ENCODE assay signal across 8 cellular contexts in the genomic region with DNA sequence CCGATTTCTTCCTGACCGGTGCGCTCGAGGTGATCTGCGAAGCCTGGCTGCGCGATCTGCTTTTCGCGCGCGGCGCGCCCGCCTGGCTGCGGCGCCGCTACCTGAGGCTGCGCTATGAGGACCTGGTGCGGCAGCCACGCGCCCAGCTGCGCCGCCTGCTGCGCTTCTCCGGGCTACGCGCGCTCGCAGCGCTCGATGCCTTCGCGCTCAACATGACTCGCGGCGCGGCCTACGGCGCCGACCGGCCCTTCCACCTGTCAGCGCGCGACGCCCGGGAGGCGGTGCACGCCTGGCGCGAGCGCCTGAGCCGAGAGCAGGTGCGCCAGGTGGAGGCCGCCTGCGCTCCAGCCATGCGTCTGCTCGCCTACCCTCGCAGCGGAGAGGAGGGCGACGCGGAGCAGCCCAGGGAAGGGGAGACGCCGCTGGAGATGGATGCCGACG. TPM values are rescaled to one million over a fixed set of nuclear protein-coding genes. Genes with fewer than 3 reads are reported as not detected.
A peak's percentile ranks its signal among the peaks of the same experiment; 100 is the strongest.
DNase-seq lines count a peak whose midpoint lies in the region; ATAC-seq and TF ChIP-seq lines count a peak whose summit lies in the region.

No MANE protein-coding gene starts in this region.

- H3K27me3 ChIP-seq in BLaER1 treated with 17β-estradiol and CSF1 and Interleukin-3, amounts not matched to agents 10 nM and 100 nM = no peaks in the 10 kb centered on the region
- H3K27me3 ChIP-seq in GM23248 (replicated peaks; ENCODE audit: insufficient read depth) (no peaks in the 10 kb centered on the region), Panc1 (ENCODE audit: control insufficient read depth, insufficient read depth, low read length) (no peaks in the 10 kb centered on the region), kidney epithelial cell (ENCODE audit: control insufficient read depth, insufficient read depth, low read length) (peaks cover 5% of the 10 kb centered on the region)

- peak overlapping the region in 10 of 11 experiments; percentile 48 to 73 (median 63); a peak in 19 of 22 replicates for H3K27ac ChIP-seq in BLaER1 treated with 17β-estradiol and CSF1 and Interleukin-3, amounts not matched to agents 10 nM and 100 nM
- no peak overlapping the region for H3K27ac ChIP-seq in GM23248
- H3K27ac ChIP-seq in Panc1 (ENCODE audit: low read length) = peak overlapping the region; percentile 17; the same call in 1 of the 2 replicates

- H3K9me2 ChIP-seq in GM23248 (ENCODE audit: insufficient read depth) = no peaks in the 10 kb centered on the region

- no TSS peak for BruUV-seq in Panc1 (replicated peaks; lab: Mats Ljungman, UMichigan)

- peaks cover 20 to 33% (median 25%) of the 10 kb centered on the region in 11 experiments for H3K9me3 ChIP-seq in BLaER1 treated with 17β-estradiol and CSF1 and Interleukin-3, amounts not matched to agents 10 nM and 100 nM (replicated peaks in 1 of 11)
- H3K9me3 ChIP-seq in GM23248 (ENCODE audit: low read depth) = no peaks in the 10 kb centered on the region
- no peaks in the 10 kb centered on the region for H3K9me3 ChIP-seq in Panc1 (ENCODE audit: control insufficient read depth, insufficient read depth, low read depth, low read length)

- H3K4me1 ChIP-seq in BLaER1 treated with 17β-estradiol and CSF1 and Interleukin-3, amounts not matched to agents 10 nM and 100 nM = peaks cover 31 to 60% (median 51%) of the 10 kb centered on the region in 10 experiments
- H3K4me1 ChIP-seq in GM23248 (ENCODE audit: insufficient read depth) (peaks cover 7% of the 10 kb centered on the region), Panc1 (ENCODE audit: control insufficient read depth, insufficient read depth, low read length) (no peaks in the 10 kb centered on the region; the same call in 1 of the 2 replicates)

- H3K36me3 ChIP-seq in BLaER1 treated with 17β-estradiol and CSF1 and Interleukin-3, amounts not matched to agents 10 nM and 100 nM = peaks cover 0 to 11% (median 0%) of the 10 kb centered on the region in 11 experiments; a peak in 5 of 22 replicates
- no peaks in the 10 kb centered on the region for H3K36me3 ChIP-seq in GM23248 (ENCODE audit: low read depth)
- no peaks in the 10 kb centered on the region for H3K36me3 ChIP-seq in Panc1 (ENCODE audit: control insufficient read depth, insufficient read depth, low read length)
- no peaks in the 10 kb centered on the region for H3K36me3 ChIP-seq in kidney epithelial cell (ENCODE audit: control insufficient read depth, insufficient read depth, low read length)

- peak overlapping the region; percentile 72 to 92 (median 86) for H3K4me2 ChIP-seq in BLaER1 treated with 17β-estradiol and CSF1 and Interleukin-3, amounts not matched to agents 10 nM and 100 nM
- H3K4me2 ChIP-seq in GM23248 (ENCODE audit: unreplicated experiment) = peak overlapping the region; percentile 68

- WGBS in GM23248 (ENCODE audit: low coverage in 1 of 2, low lambda C conversion rate in 2 of 2, missing lambda C conversion rate in 2 of 2), 2 experiments = 0 to 22% methylated on average over 7 of the region's 66 CpGs

- CTCF ChIA-PET in Panc1 (lab: Charles Lee) = no interaction called here

- POLR2A ChIA-PET in Panc1 (lab: Charles Lee) = no interaction called here

- peak overlapping the region; percentile 62 to 79 (median 70) for H3K4me3 ChIP-seq in BLaER1 treated with 17β-estradiol and CSF1 and Interleukin-3, amounts not matched to agents 10 nM and 100 nM
- peak overlapping the region; percentile 79 for H3K4me3 ChIP-seq in GM23248
- H3K4me3 ChIP-seq in Panc1 (ENCODE audit: low read depth in 2 of 2, low read length in 2 of 2) = peak overlapping the region; percentile 68 to 78
- peak overlapping the region; percentile 52 for H3K4me3 ChIP-seq in astrocyte of the spinal cord (ENCODE audit: low read depth, low read length)
- peak overlapping the region; percentile 51 for H3K4me3 ChIP-seq in kidney epithelial cell (ENCODE audit: low read depth, low read length)

- ATAC-seq in Panc1 (peak; percentile 28; the same call in 1 of the 2 replicates), GM21786 (IDR thresholded peaks at IDR 0.05; ENCODE audit: unreplicated experiment) (no peak)

- H3K9ac ChIP-seq in BLaER1 treated with 17β-estradiol and CSF1 and Interleukin-3, amounts not matched to agents 10 nM and 100 nM = peak overlapping the region; percentile 58 to 80 (median 76)
- peak overlapping the region; percentile 74; the same call in 1 of the 2 replicates for H3K9ac ChIP-seq in GM23248

- H3F3A ChIP-seq in GM23248 (ENCODE audit: insufficient read depth) = peaks cover 9% of the 10 kb centered on the region

- no peak overlapping the region for H2AFZ ChIP-seq in GM23248

- intact Hi-C loops in Panc1 (cut with micrococcal nuclease; ENCODE audit: unreplicated experiment) = no loop called here

- TF ChIP-seq CTCF in Panc1 (IDR thresholded peaks at IDR 0.05) = no peak
- no peak for TF ChIP-seq CTCF in astrocyte of the spinal cord (IDR thresholded peaks at IDR 0.05; ENCODE audit: low read depth, low read length)
- TF ChIP-seq CTCF in kidney epithelial cell (IDR thresholded peaks at IDR 0.05; ENCODE audit: insufficient read depth, low read length, poor library complexity, severe bottlenecking) = no peak

- DNase-seq in GM23248 (peak; percentile 52), Panc1 (ENCODE audit: low read depth, low spot score) (no peak), astrocyte of the spinal cord (ENCODE audit: low read depth, low spot score) (no peak), kidney epithelial cell (ENCODE audit: low read depth) (no peak), kidney glomerular epithelial cell (lab: John Stamatoyannopoulos, UW) (no peak)
- DNase-seq in stimulated activated naive CD4-positive, alpha-beta T cell (lab: John Stamatoyannopoulos, UW) = peak; percentile 3 to 50 (median 27)

- H3K79me2 ChIP-seq in GM23248 (ENCODE audit: insufficient read depth) = peaks cover 16% of the 10 kb centered on the region

- no peaks in the 10 kb centered on the region; a peak in 1 of 22 replicates for H4K20me1 ChIP-seq in BLaER1 treated with 17β-estradiol and CSF1 and Interleukin-3, amounts not matched to agents 10 nM and 100 nM
- no peaks in the 10 kb centered on the region for H4K20me1 ChIP-seq in GM23248 (ENCODE audit: insufficient read depth)

- in situ Hi-C loops in GM23248 (cut with MboI) = loop anchor here (25.0 kb wide), 1 partner anchor 212 kb away; no protein-coding TSS in a partner anchor
- in situ Hi-C loops in Panc1 (cut with HindIII; ENCODE audit: low pct_unique_long_range_greater_than_20kb, low sequenced_read_pairs) = no loop called here
- in situ Hi-C loops in astrocyte of the spinal cord (cut with HindIII; ENCODE audit: low sequenced_read_pairs) = no loop called here

RNA-seq across cellular contexts. Expression of a gene that starts 1.4 kb away (rescaled TPM):
- 17.5 and 27.8 TPM in 2 replicates for total RNA-seq in GM23248 (2014; rRNA removed; shearing (Covaris generic))
- polyA plus RNA-seq in GM23248 (2016; fragmentation: Nextera tagmentation; extraction: Ambion mirVana) = 9.3 and 9.8 TPM in 2 replicates
- total RNA-seq in Panc1 (2021; ENCODE audit: unreplicated experiment) (6.1 TPM), kidney epithelial cell (5.2 and 7.7 TPM in 2 replicates)
- polyA plus RNA-seq in Panc1 (2012; ENCODE audit: insufficient read length) = 9.9 TPM

RNA-seq across cellular contexts. Expression of a gene that starts 29.7 kb away (rescaled TPM):
- total RNA-seq in GM23248 (2014; rRNA removed; shearing (Covaris generic)) = 2.7 and 2.8 TPM in 2 replicates
- 1.3 and 2.0 TPM in 2 replicates for polyA plus RNA-seq in GM23248 (2016; fragmentation: Nextera tagmentation; extraction: Ambion mirVana)
- total RNA-seq in Panc1 (2021; ENCODE audit: unreplicated experiment) (7.2 TPM), kidney epithelial cell (3.8 and 8.6 TPM in 2 replicates)
- polyA plus RNA-seq in Panc1 (2012; ENCODE audit: insufficient read length) = 2.8 TPM

Comparison
In these comparisons a context has a peak if more than half of its experiments do, and no peak if none do; other contexts are left out.
1. DNase-seq: peak in GM23248 (single experiment) and stimulated activated naive CD4-positive, alpha-beta T cell (6 of 6); none in Panc1 (single experiment), astrocyte of the spinal cord (single experiment), kidney epithelial cell (single experiment) and kidney glomerular epithelial cell (single experiment).
2. Peak in every context shown above with its lines, with median percentiles within 50 percentile points of each other: H3K4me3 ChIP-seq.